Comparison of ENCODE assay signal across 32 cellular contexts in the genomic region with DNA sequence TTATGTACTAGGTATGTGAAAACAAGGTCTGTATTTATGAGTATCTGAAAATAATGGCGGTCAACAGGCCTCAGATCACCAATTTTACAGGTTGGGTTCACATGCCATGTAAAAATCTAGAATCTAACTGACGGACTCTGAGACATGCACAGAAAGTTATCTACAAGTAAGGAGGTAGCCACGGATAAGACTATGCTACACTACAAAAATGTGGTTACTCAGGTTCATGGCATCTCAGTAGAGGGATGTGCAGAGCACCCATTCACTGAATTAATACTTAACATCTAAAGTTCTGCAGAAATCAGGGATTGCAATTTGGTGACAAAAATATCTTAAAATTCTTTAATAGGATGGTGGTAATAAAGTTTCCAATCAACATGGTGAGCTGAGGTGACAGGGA.
DNase-seq lines count a peak whose midpoint lies in the region; TF ChIP-seq lines count a peak whose summit lies in the region.
"Had no signal": no experiment of that assay in that cellular context is flagged by ENCODE, and none has a peak within 500 bp of the region (broad histone marks: within the 10 kb centered on the region; RNA-seq: fewer than 3 reads in every experiment).

No MANE protein-coding gene starts in this region.

- no peak for TF ChIP-seq CTCF in MCF 10A (IDR thresholded peaks at IDR 0.05; ENCODE audit: unreplicated experiment)
- TF ChIP-seq CTCF in breast epithelium (IDR thresholded peaks at IDR 0.05): no peak
- no peak for TF ChIP-seq CTCF in dorsolateral prefrontal cortex (IDR thresholded peaks at IDR 0.05 in 54 of 56, conservative IDR thresholded peaks at IDR 0.05 in 2 of 56; ENCODE audit: low read depth in 1 of 56, partially characterized antibody in 56 of 56)
- TF ChIP-seq CTCF in neural progenitor cell (IDR thresholded peaks at IDR 0.05): no peak

- H3K4me3 Mint-ChIP-seq in MCF 10A (ENCODE audit: unreplicated experiment) (no peak overlapping the region), neural progenitor cell (no peak overlapping the region)
- H3K4me3 Mint-ChIP-seq: activated CD4-positive, alpha-beta memory T cell treated with anti-CD3 and anti-CD28 coated beads, Interleukin-2, amount 10 ng/mL, durations not matched to agents 7 days and 5 days; activated T-helper 1 cell treated with anti-CD3 and anti-CD28 coated beads, Interleukin-12 subunit alpha, Interleukin-12 subunit beta, Interleukin-2, Interleukin-4 antibody, amounts not matched to agents 30 ng/mL and 10 ng/mL and 1 ng/mL, durations not matched to agents 14 hours and 24 hours and 36 hours; CD14-positive monocyte; effector memory CD8-positive, alpha-beta T cell; natural killer cell; stimulated activated naive B cell treated with anti-CD40 and anti-IgM and Interleukin-4, amounts not matched to agents 10 μg/mL and 1 μg/mL and 100 μg/mL, for 72 hours; T-helper 17 cell had no signal

- no peaks in the 10 kb centered on the region for H3K79me2 ChIP-seq in neural progenitor cell (ENCODE audit: low read depth)

- H3K36me3 ChIP-seq in breast epithelium (no peaks in the 10 kb centered on the region), neural progenitor cell (no peaks in the 10 kb centered on the region)
- H3K36me3 ChIP-seq: adrenal gland, colonic mucosa, upper lobe of right lung had no signal

- H3K27me3 Mint-ChIP-seq in MCF 10A (ENCODE audit: insufficient read depth, unreplicated experiment): no peaks in the 10 kb centered on the region
- no peaks in the 10 kb centered on the region for H3K27me3 Mint-ChIP-seq in neural progenitor cell (ENCODE audit: insufficient read depth, low read depth)
- H3K27me3 Mint-ChIP-seq: activated CD4-positive, alpha-beta memory T cell treated with anti-CD3 and anti-CD28 coated beads, Interleukin-2, amount 10 ng/mL, durations not matched to agents 7 days and 5 days had no signal

- no peak overlapping the region for H3K9ac ChIP-seq in neural progenitor cell

- H3K4me1 Mint-ChIP-seq in MCF 10A (ENCODE audit: insufficient read depth, unreplicated experiment) (peaks cover 45% of the 10 kb centered on the region), neural progenitor cell (no peaks in the 10 kb centered on the region)
- H3K4me1 Mint-ChIP-seq: activated CD4-positive, alpha-beta memory T cell treated with anti-CD3 and anti-CD28 coated beads, Interleukin-2, amount 10 ng/mL, durations not matched to agents 7 days and 5 days; CD14-positive monocyte; natural killer cell; stimulated activated naive B cell treated with anti-CD40 and anti-IgM and Interleukin-4, amounts not matched to agents 10 μg/mL and 1 μg/mL and 100 μg/mL, for 72 hours; T-helper 17 cell had no signal

- H3K27ac Mint-ChIP-seq in MCF 10A (ENCODE audit: low read depth, unreplicated experiment): peak overlapping the region; percentile 27
- no peak overlapping the region for H3K27ac Mint-ChIP-seq in neural progenitor cell
- H3K27ac Mint-ChIP-seq: activated CD4-positive, alpha-beta memory T cell treated with anti-CD3 and anti-CD28 coated beads, Interleukin-2, amount 10 ng/mL, durations not matched to agents 7 days and 5 days; activated T-helper 1 cell treated with anti-CD3 and anti-CD28 coated beads, Interleukin-12 subunit alpha, Interleukin-12 subunit beta, Interleukin-2, Interleukin-4 antibody, amounts not matched to agents 30 ng/mL and 10 ng/mL and 1 ng/mL, durations not matched to agents 14 hours and 24 hours and 36 hours; effector memory CD8-positive, alpha-beta T cell; natural killer cell; stimulated activated naive B cell treated with anti-CD40 and anti-IgM and Interleukin-4, amounts not matched to agents 10 μg/mL and 1 μg/mL and 100 μg/mL, for 72 hours; T-helper 17 cell had no signal

- H3K27ac ChIP-seq in breast epithelium: no peak overlapping the region
- peak overlapping the region in 10 of 59 donors; percentile 1 to 87 (median 18) for H3K27ac ChIP-seq in dorsolateral prefrontal cortex
- no peak overlapping the region for H3K27ac ChIP-seq in neural progenitor cell
- H3K27ac ChIP-seq: 22Rv1, adrenal gland, colonic mucosa, upper lobe of right lung had no signal

- no TSS peak for BruUV-seq in MCF 10A (replicated peaks; lab: Mats Ljungman, UMichigan)

- TF ChIP-seq POLR2A in breast epithelium (IDR thresholded peaks at IDR 0.05): no peak

- H3K4me3 ChIP-seq in breast epithelium (no peak overlapping the region), dorsolateral prefrontal cortex (no peak overlapping the region), neural progenitor cell (no peak overlapping the region)
- H3K4me3 ChIP-seq: adrenal gland, colonic mucosa, skin epidermis, upper lobe of right lung had no signal

- intact Hi-C loops in MCF 10A (cut with micrococcal nuclease): no loop called here
- intact Hi-C loops in breast epithelium (cut with DNase I; ENCODE audit: low total_unique reads): no loop called here
- intact Hi-C loops in dorsolateral prefrontal cortex (cut with DNase I): no loop called here

- no peak for DNase-seq in MCF 10A (ENCODE audit: unreplicated experiment)
- DNase-seq in breast epithelium (ENCODE audit: low spot score in 2 of 2): no peak
- DNase-seq in amniotic stem cell (lab: John Stamatoyannopoulos, UW): peak; percentile 30
- DNase-seq in hepatic stellate cell (ENCODE audit: low spot score): peak; percentile 36
- DNase-seq in activated naive CD4-positive, alpha-beta T cell treated with anti-CD3 and anti-CD28 coated beads, Interleukin-2, amount 50 U/mL, for 16 hours: no peak
- no peak for DNase-seq in inferior parietal cortex (ENCODE audit: extremely low spot score)
- DNase-seq in dorsolateral prefrontal cortex: no peak
- DNase-seq in neural progenitor cell (ENCODE audit: low spot score): no peak
- DNase-seq: activated CD4-positive, alpha-beta memory T cell treated with anti-CD3 and anti-CD28 coated beads, Interleukin-2, amount 10 ng/mL, durations not matched to agents 7 days and 5 days; activated CD4-positive, alpha-beta T cell treated with anti-CD3 and anti-CD28 coated beads for 1 hour; activated CD8-positive, alpha-beta memory T cell treated with anti-CD3 and anti-CD28 coated beads, Interleukin-2, amount 50 U/mL, for 4 hours; activated naive CD4-positive, alpha-beta T cell treated with Interleukin-2 at 50 U/mL for 16 hours; adrenal gland; Caco-2; colonic mucosa; DMS53; effector memory CD8-positive, alpha-beta T cell; erythroblast; GDM1; kidney; midbrain; natural killer cell; NCI-H1092 treated with DMSO at 0.1 percent for 48 hours; NCI-H1694 treated with DMSO at 0.1 percent for 48 hours; RPMI8226; stimulated activated naive B cell treated with anti-CD40 and anti-IgM and Interleukin-4, amounts not matched to agents 10 μg/mL and 1 μg/mL and 100 μg/mL, for 72 hours; T-helper 17 cell; upper lobe of right lung had no signal

- peaks cover 44% of the 10 kb centered on the region for H3K36me3 Mint-ChIP-seq in MCF 10A (ENCODE audit: insufficient read depth, unreplicated experiment)
- no peaks in the 10 kb centered on the region for H3K36me3 Mint-ChIP-seq in neural progenitor cell
- H3K36me3 Mint-ChIP-seq: natural killer cell; stimulated activated naive B cell treated with anti-CD40 and anti-IgM and Interleukin-4, amounts not matched to agents 10 μg/mL and 1 μg/mL and 100 μg/mL, for 72 hours had no signal

- no peaks in the 10 kb centered on the region for H3K4me1 ChIP-seq in breast epithelium
- peaks cover 15% of the 10 kb centered on the region for H3K4me1 ChIP-seq in neural progenitor cell
- H3K4me1 ChIP-seq: colonic mucosa had no signal

- POLR2A ChIA-PET in MCF 10A (lab: Yijun Ruan, JAX): no interaction called here

- H3K4me2 ChIP-seq in neural progenitor cell: no peak overlapping the region

- H3K27me3 ChIP-seq in breast epithelium: no peaks in the 10 kb centered on the region
- H3K27me3 ChIP-seq in dorsolateral prefrontal cortex: no peaks in the 10 kb centered on the region
- H3K27me3 ChIP-seq in neural progenitor cell: no peaks in the 10 kb centered on the region
- H3K27me3 ChIP-seq: adrenal gland, colonic mucosa, upper lobe of right lung had no signal

- peaks cover 6% of the 10 kb centered on the region for H3F3A ChIP-seq in neural progenitor cell (ENCODE audit: low read depth)

- H3K9me3 ChIP-seq in breast epithelium (no peaks in the 10 kb centered on the region), neural progenitor cell (ENCODE audit: low read depth) (no peaks in the 10 kb centered on the region)
- H3K9me3 ChIP-seq: adrenal gland, colonic mucosa, upper lobe of right lung had no signal

- H3K9me3 Mint-ChIP-seq in MCF 10A (ENCODE audit: unreplicated experiment): no peaks in the 10 kb centered on the region
- peaks cover 2% of the 10 kb centered on the region for H3K9me3 Mint-ChIP-seq in neural progenitor cell
- H3K9me3 Mint-ChIP-seq: activated CD4-positive, alpha-beta memory T cell treated with anti-CD3 and anti-CD28 coated beads, Interleukin-2, amount 10 ng/mL, durations not matched to agents 7 days and 5 days had no signal

- H4K20me1 ChIP-seq in neural progenitor cell (ENCODE audit: low read depth): no peaks in the 10 kb centered on the region

- CTCF ChIA-PET in MCF 10A (lab: Yijun Ruan, JAX): no interaction called here

- no peak overlapping the region for H2AFZ ChIP-seq in neural progenitor cell (replicated peaks)

Comparison
In these comparisons a context has a peak if more than half of its experiments do, and no peak if none do; other contexts are left out.
1. DNase-seq: peak in amniotic stem cell (single experiment) and hepatic stellate cell (single experiment); none in MCF 10A (single experiment), breast epithelium (0 of 2), activated naive CD4-positive, alpha-beta T cell treated with anti-CD3 and anti-CD28 coated beads, Interleukin-2, amount 50 U/mL, for 16 hours (single experiment), inferior parietal cortex (single experiment), dorsolateral prefrontal cortex (0 of 10) and neural progenitor cell (single experiment).